Comparison of ENCODE assay signal across 10 cellular contexts in the genomic region with DNA sequence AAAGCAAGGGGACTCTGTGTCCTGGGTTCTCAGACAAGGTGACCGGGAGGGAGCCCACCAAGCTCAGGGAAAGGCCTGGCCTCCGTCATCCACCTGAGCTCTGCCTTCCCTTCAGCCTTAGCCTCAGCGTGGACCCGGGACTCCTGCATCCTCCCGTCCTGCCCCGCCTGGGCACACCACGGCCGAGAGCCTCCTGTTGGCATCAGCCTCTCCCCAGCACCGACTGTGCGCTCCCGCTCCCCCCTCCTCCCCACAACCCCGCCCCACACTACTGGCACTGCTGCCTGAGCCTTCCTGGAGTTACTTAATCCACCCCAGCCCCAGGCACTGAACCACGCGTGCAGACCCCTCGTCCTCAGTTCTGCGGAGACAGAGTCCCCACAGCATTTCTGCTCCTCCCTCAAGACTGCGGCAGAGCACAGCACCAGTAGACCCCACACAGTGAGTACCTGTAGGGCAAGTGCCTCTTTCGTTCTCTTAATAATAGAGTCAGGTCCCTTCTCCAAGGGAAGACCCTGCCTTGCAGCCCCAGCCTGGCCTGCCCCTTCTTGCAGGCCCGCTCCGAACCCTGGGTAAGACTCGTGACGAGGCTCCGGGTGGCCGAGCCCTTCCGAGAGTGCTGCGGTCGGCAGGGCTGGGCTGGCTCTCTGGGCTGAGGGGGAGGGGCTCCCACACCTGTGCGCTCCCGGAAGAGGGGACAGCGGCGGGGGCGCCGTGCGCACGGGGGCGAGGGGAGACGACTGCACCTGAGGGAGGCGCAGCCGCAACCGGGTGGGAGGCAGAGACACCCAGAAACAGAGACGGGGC. TPM values are rescaled to one million over a fixed set of nuclear protein-coding genes. Genes with fewer than 3 reads are reported as not detected.
DNase-seq lines count a peak whose midpoint lies in the region; ATAC-seq and TF ChIP-seq lines count a peak whose summit lies in the region.
"Had no signal": no experiment of that assay in that cellular context is flagged by ENCODE, and none has a peak within 500 bp of the region (broad histone marks: within the 10 kb centered on the region; RNA-seq: fewer than 3 reads in every experiment).

A gene with protein sequence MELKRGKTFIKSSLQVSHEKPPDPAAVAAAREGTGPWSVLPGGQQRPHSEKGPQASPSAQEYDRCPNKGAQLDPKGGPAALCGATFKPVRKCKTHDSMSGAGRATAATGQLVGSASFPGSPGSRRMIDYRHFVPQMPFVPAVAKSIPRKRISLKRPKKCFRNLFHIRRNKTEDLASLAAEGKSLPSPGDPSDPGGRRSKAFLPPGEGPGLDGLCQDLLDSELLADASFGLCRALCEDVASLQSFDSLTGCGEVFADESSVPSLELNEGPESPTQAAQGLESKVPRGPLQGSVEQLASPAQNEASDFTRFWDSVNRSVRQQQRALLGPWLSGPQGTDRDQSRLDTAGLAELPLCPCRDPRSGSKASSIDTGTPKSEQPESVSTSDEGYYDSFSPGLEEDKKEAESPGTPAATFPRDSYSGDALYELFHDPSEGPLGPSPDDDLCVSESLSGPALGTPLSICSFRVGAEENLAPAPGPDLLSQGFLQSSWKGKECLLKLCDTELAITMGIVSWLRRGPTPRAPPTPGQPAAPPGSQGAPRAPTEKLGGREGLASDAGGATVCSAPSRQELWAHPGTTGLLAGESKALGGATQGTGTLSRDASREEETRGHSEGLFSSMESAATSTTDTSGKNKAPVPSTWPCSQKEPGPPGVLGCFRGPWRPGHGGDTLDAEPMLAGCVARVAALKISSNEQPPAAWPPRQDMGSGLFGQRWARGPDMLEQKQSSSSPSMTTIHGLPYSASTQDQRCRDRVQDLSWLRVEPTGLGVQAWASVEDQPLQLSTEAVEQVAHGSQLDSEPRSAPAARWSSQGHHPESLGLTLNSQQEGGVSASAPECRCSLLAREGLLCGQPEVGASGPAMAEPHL (plus strand): TSS at position 307 of the 807 bp plus-strand sequence. CDS start 6,533 bp downstream, outside the sequence.

- H3K27ac ChIP-seq in coronary artery: no peak within 1 kb of the TSS
- no peak within 1 kb of the TSS for H3K27ac ChIP-seq in CD4-positive, alpha-beta T cell (ENCODE audit: low read depth, low read length)
- H3K27ac ChIP-seq: epithelial cell of prostate, SK-N-MC had no signal

- peaks cover 8% of the 10 kb centered on the region for H3K4me1 ChIP-seq in neuron (ENCODE audit: insufficient read depth, low read length)

- POLR2A ChIA-PET in CD4-positive, alpha-beta T cell (lab: Charles Lee): no interaction called here

- no peak within 1 kb of the TSS for H3K27ac Mint-ChIP-seq in CD4-positive, alpha-beta T cell

- in situ Hi-C loops in G401 (cut with HindIII; ENCODE audit: low sequenced_read_pairs): no loop called here

- DNase-seq in G401 (ENCODE audit: low spot score) (peak; percentile 83), NCI-H128 (lab: John Stamatoyannopoulos, UW; ENCODE audit: unreplicated experiment) (peak; percentile 21), coronary artery (ENCODE audit: low spot score) (no peak), kidney tubule cell (ENCODE audit: low spot score) (no peak), foreskin melanocyte (no peak)
- DNase-seq in CD4-positive, alpha-beta T cell: no peak

- peaks cover 34% of the 10 kb centered on the region for H3K27me3 ChIP-seq in neuron (ENCODE audit: insufficient read depth, low read length)
- peaks cover 38% of the 10 kb centered on the region for H3K27me3 ChIP-seq in CD4-positive, alpha-beta T cell (ENCODE audit: control insufficient read depth, insufficient read depth, low read length)

- H3K4me1 Mint-ChIP-seq in CD4-positive, alpha-beta T cell (ENCODE audit: low read depth): no peaks in the 10 kb centered on the region

- H2AFZ ChIP-seq in neuron (ENCODE audit: low read depth, low read length): peak within 1 kb of the TSS; percentile 37

- H3K36me3 ChIP-seq in neuron (ENCODE audit: insufficient read depth, low read length): no peaks in the 10 kb centered on the region

- no peak within 1 kb of the TSS for H3K4me3 Mint-ChIP-seq in CD4-positive, alpha-beta T cell

- H3K36me3 Mint-ChIP-seq in CD4-positive, alpha-beta T cell (ENCODE audit: low read depth): no peaks in the 10 kb centered on the region

- ATAC-seq in HG03196 (IDR thresholded peaks at IDR 0.05; ENCODE audit: unreplicated experiment): no peak
- no peak for ATAC-seq in CD4-positive, alpha-beta T cell (ENCODE audit: poor library complexity)

- intact Hi-C loops in CD4-positive, alpha-beta T cell (cut with DNase I, micrococcal nuclease): no loop called here

- H3K9me3 Mint-ChIP-seq in CD4-positive, alpha-beta T cell: no peaks in the 10 kb centered on the region

- peaks cover 60% of the 10 kb centered on the region for H3K27me3 Mint-ChIP-seq in CD4-positive, alpha-beta T cell

- CTCF ChIA-PET in CD4-positive, alpha-beta T cell (lab: Charles Lee): no interaction called here

- no peak for TF ChIP-seq CTCF in coronary artery (IDR thresholded peaks at IDR 0.05)
- TF ChIP-seq CTCF in CD4-positive, alpha-beta T cell (IDR thresholded peaks at IDR 0.05): no peak

- H3K4me3 ChIP-seq in coronary artery: peak within 1 kb of the TSS; percentile 57
- peak within 1 kb of the TSS; percentile 46 for H3K4me3 ChIP-seq in neuron (ENCODE audit: low read length)
- H3K4me3 ChIP-seq: SK-N-MC had no signal

- no peaks in the 10 kb centered on the region for H3K9me3 ChIP-seq in neuron (ENCODE audit: low read length)
- H3K9me3 ChIP-seq in CD4-positive, alpha-beta T cell (ENCODE audit: control insufficient read depth, low read length): no peaks in the 10 kb centered on the region

RNA-seq across cellular contexts. Expression of the gene that starts here (rescaled TPM):
- not detected in 2 replicates for total RNA-seq in G401 (2014; rRNA removed; shearing (Covaris generic))
- total RNA-seq in CD4-positive, alpha-beta T cell: not detected

Comparison
In these comparisons a context has a peak if more than half of its experiments do, and no peak if none do; other contexts are left out.
1. Peak in DNase-seq in G401; RNA of the gene not detected or under 1 TPM.